Comparison of ENCODE assay signal across 1 cellular context in the genomic region with DNA sequence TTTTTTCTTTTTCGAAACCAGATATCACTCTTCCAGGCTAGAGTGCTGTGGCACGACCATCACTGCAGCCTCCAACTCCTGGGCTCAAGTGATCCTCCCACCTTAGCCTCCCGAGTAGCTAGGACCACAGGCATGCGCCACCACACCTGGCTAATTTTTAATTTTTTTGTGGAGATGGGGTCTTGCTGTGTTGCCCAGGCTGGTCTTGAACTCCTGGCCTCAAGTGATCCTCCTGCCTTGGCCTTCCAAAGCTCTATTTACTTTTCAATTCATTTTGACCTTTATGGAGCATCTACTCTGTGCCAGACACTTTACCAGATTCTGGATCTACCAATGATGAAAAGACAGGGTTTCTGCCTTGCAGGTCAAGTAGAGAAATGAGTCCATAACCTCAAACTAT.
TF ChIP-seq lines count a peak whose summit lies in the region.

No MANE protein-coding gene starts in this region.

TF ChIP-seq in K562, 482 proteins besides CTCF, POLR2A, EP300 and RAD21:
- TF ChIP-seq RBM25 (IDR thresholded peaks at IDR 0.05; ENCODE audit: low read depth, low read length, severe bottlenecking) (peak; percentile 9), ZNF121 (CRISPR knock-in tag; conservative IDR thresholded peaks at IDR 0.05) (peak; percentile 80)
